In the genomic region with DNA sequence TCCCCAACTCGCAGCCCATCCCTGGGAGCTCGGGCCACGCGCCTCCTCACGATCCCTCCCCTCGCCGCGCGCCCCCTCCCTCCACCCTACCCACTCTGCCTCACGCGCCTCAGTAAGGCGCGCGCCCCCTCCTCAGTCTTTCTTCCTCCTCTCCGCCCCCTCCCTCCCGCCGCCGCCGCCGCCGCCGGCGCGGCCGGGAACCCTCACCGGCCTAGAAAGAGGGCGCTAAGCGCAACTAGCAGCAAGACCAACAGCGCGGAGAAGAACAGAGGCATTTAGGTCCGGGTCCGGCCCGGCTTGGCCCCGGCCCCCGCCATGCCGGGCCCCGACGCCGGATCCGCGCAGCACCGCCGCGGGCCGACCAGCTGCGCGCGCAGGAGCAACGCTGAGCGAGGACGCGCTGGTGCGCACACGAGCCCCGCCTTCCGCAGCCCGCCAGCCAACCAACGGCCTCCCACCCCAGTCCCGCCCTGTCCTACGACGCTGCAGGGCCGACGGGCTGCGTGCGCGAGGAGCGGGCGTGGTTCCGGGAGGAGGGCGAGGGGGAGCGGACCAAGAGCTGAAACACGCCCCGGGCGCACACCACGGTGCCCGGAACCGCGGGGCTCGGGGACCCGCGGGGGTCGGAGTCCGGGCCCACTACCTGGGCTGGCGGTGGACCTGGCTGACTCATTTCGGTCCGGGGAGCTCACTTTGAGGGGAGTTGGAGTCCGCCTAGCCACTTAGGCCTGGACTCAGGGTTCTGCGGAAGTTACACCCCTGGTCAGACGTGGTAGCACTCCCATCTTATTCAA, we compare ENCODE assay signal across 8 cellular contexts. TPM values are rescaled to one million over a fixed set of nuclear protein-coding genes. Genes with fewer than 3 reads are reported as not detected.
DNase-seq lines count a peak whose midpoint lies in the region; ATAC-seq and TF ChIP-seq lines count a peak whose summit lies in the region.

A gene (minus strand): TSS at position 377 of the 794 bp plus-strand sequence. CDS start 102 bp downstream, at position 275.

- peaks cover 21% of the 10 kb centered on the region for H3F3A ChIP-seq in GM23248 (ENCODE audit: insufficient read depth)

- POLR2A ChIA-PET in RWPE1 (lab: Yijun Ruan, JAX; ENCODE audit: low non-redundant PET), result interaction anchor here (0.6 to 2.2 kb wide), 5 partner anchors 11 to 234 kb away, joined by 3 to 7 read pairs (median 4); a partner anchor contains a TSS

- H3K36me3 ChIP-seq in GM23248 (ENCODE audit: low read depth), result peaks cover 36% of the 10 kb centered on the region

- H3K4me1 Mint-ChIP-seq in activated T-helper 17 cell treated with anti-CD3 and anti-CD28 coated beads, Interleukin-2, amount 50 U/mL, for 72 hours, result peaks cover 30% of the 10 kb centered on the region
- H3K4me1 Mint-ChIP-seq in natural killer cell, result peaks cover 36 to 38% of the 10 kb centered on the region in 2 donors

- no peaks in the 10 kb centered on the region for H4K20me1 ChIP-seq in GM23248 (ENCODE audit: insufficient read depth)

- WGBS in GM23248 (ENCODE audit: low coverage in 1 of 2, low lambda C conversion rate in 2 of 2, missing lambda C conversion rate in 2 of 2), 2 experiments, result 1 to 2% methylated on average over 42 to 87 of the region's 89 CpGs

- H3K4me3 Mint-ChIP-seq in activated T-helper 17 cell treated with anti-CD3 and anti-CD28 coated beads, Interleukin-2, amount 50 U/mL, for 72 hours, result peak within 1 kb of the TSS; percentile 98
- H3K4me3 Mint-ChIP-seq in natural killer cell, result peak within 1 kb of the TSS; percentile 98

- peaks cover 65% of the 10 kb centered on the region for H3K79me2 ChIP-seq in GM23248 (ENCODE audit: insufficient read depth)

- H3K27me3 Mint-ChIP-seq in activated T-helper 17 cell treated with anti-CD3 and anti-CD28 coated beads, Interleukin-2, amount 50 U/mL, for 72 hours, result no peaks in the 10 kb centered on the region
- no peaks in the 10 kb centered on the region for H3K27me3 Mint-ChIP-seq in natural killer cell (ENCODE audit: low read depth in 2 of 2)

- H3K4me1 ChIP-seq in GM23248 (ENCODE audit: insufficient read depth), result peaks cover 14% of the 10 kb centered on the region

- intact Hi-C loops in natural killer cell (cut with micrococcal nuclease), result loop anchor here (2.0 to 5.0 kb wide), 2 partner anchors 74 to 257 kb away; a partner anchor contains a TSS

- no peaks in the 10 kb centered on the region for H3K9me3 ChIP-seq in GM23248 (ENCODE audit: low read depth)

- H3K27ac ChIP-seq in GM23248 (peak within 1 kb of the TSS; percentile 66), RWPE1 (peak within 1 kb of the TSS; percentile 75)

- H3K9me3 Mint-ChIP-seq in activated T-helper 17 cell treated with anti-CD3 and anti-CD28 coated beads, Interleukin-2, amount 50 U/mL, for 72 hours, result no peaks in the 10 kb centered on the region
- no peaks in the 10 kb centered on the region for H3K9me3 Mint-ChIP-seq in natural killer cell

- H3K36me3 Mint-ChIP-seq in activated T-helper 17 cell treated with anti-CD3 and anti-CD28 coated beads, Interleukin-2, amount 50 U/mL, for 72 hours (ENCODE audit: low read depth), result peaks cover 66% of the 10 kb centered on the region
- H3K36me3 Mint-ChIP-seq in natural killer cell, result peaks cover 4% of the 10 kb centered on the region

- H3K4me2 ChIP-seq in GM23248 (ENCODE audit: unreplicated experiment), result peak within 1 kb of the TSS; percentile 92

- ATAC-seq in activated T-helper 17 cell treated with anti-CD3 and anti-CD28 coated beads, Interleukin-2, amount 50 U/mL, for 72 hours (replicated peaks), result peak; percentile 99
- peak; percentile 96 to 100 (median 97) for ATAC-seq in natural killer cell

- peak within 1 kb of the TSS; percentile 92 for H3K27ac Mint-ChIP-seq in activated T-helper 17 cell treated with anti-CD3 and anti-CD28 coated beads, Interleukin-2, amount 50 U/mL, for 72 hours
- peak within 1 kb of the TSS; percentile 92 to 98 for H3K27ac Mint-ChIP-seq in natural killer cell

- CTCF ChIA-PET in RWPE1 (lab: Yijun Ruan, JAX), result interaction anchor here (0.6 to 1.1 kb wide), 3 partner anchors 12 to 321 kb away, joined by 3 to 7 read pairs (median 4); no protein-coding TSS in a partner anchor

- DNase-seq in DMS79 treated with DMSO at 0.1 percent for 48 hours (lab: John Stamatoyannopoulos, UW), result peak; percentile 87
- DNase-seq in GM23248, result peak; percentile 99
- DNase-seq in LNCaP clone FGC (ENCODE audit: low read depth), result peak; percentile 78
- DNase-seq in RWPE1 (ENCODE audit: low spot score), result peak; percentile 98
- DNase-seq in fibroblast of mammary gland (ENCODE audit: low read depth), result peak; percentile 89
- peak; percentile 90 for DNase-seq in natural killer cell
- DNase-seq in stimulated activated naive CD4-positive, alpha-beta T cell (lab: John Stamatoyannopoulos, UW), result peak; percentile 87 to 94 (median 91)

- peak within 1 kb of the TSS; percentile 81 for H2AFZ ChIP-seq in GM23248

- H3K9me2 ChIP-seq in GM23248 (ENCODE audit: insufficient read depth), result no peaks in the 10 kb centered on the region

- TF ChIP-seq CTCF in LNCaP clone FGC (IDR thresholded peaks at IDR 0.05; ENCODE audit: control insufficient read depth, extremely low read depth, insufficient read depth) (no peak), RWPE1 (conservative IDR thresholded peaks at IDR 0.05; ENCODE audit: low read depth) (no peak), fibroblast of mammary gland (conservative IDR thresholded peaks at IDR 0.05; ENCODE audit: control insufficient read depth, insufficient read depth, low read depth, low read length) (no peak), natural killer cell (IDR thresholded peaks at IDR 0.05) (no peak)

- H3K9ac ChIP-seq in GM23248, result peak within 1 kb of the TSS; percentile 79

- no peaks in the 10 kb centered on the region for H3K27me3 ChIP-seq in GM23248 (replicated peaks; ENCODE audit: insufficient read depth)

- in situ Hi-C loops in GM23248 (cut with MboI), result no loop called here

- H3K4me3 ChIP-seq in GM23248, result peak within 1 kb of the TSS; percentile 77
- peak within 1 kb of the TSS; percentile 99 for H3K4me3 ChIP-seq in LNCaP clone FGC (ENCODE audit: low read depth, low read length)
- peak within 1 kb of the TSS; percentile 90 for H3K4me3 ChIP-seq in fibroblast of mammary gland (ENCODE audit: control insufficient read depth, low read depth, low read length)

RNA-seq across cellular contexts. Expression of the gene that starts here (rescaled TPM):
- 145 and 155 TPM in 2 replicates for total RNA-seq in GM23248 (2014; rRNA removed; shearing (Covaris generic))
- polyA plus RNA-seq in GM23248 (2016; fragmentation: Nextera tagmentation; extraction: Ambion mirVana), result 49.8 and 55.6 TPM in 2 replicates
- 100 to 1,000 TPM; 134 to 226 TPM for total RNA-seq in activated T-helper 17 cell treated with anti-CD3 and anti-CD28 coated beads, Interleukin-2, amount 50 U/mL, for 72 hours
- 100 to 1,000 TPM; 169 to 199 (median 188) TPM for total RNA-seq in natural killer cell

Comparison
In these comparisons a context has a peak if more than half of its experiments do, and no peak if none do; other contexts are left out.
1. Peak in every context shown above with its lines: DNase-seq, ATAC-seq, H3K4me3 ChIP-seq and H3K27ac ChIP-seq.